8 cellular contexts compared by ENCODE assay signal in genomic region chr1:172532700-172533510, GRCh38. TPM values are rescaled to one million over a fixed set of nuclear protein-coding genes. Genes with fewer than 3 reads are reported as not detected.
DNase-seq lines count a peak whose midpoint lies in the region; ATAC-seq and TF ChIP-seq lines count a peak whose summit lies in the region.

Gene SUCO (plus strand): TSS chr1:172533150. CDS start chr1:172533436, 286 bp downstream.

- H3K36me3 ChIP-seq in left lung = no peaks in the 10 kb centered on the region

- peaks cover 4 to 35% of the 10 kb centered on the region in 2 donors for H3K4me1 ChIP-seq in left lung

- peak; percentile 93 to 100 (median 99) for DNase-seq in C1 segment of cervical spinal cord (lab: John Stamatoyannopoulos, UW)
- peak; percentile 90 for DNase-seq in NCI-H748 treated with DMSO at 0.1 percent for 48 hours (lab: John Stamatoyannopoulos, UW)
- DNase-seq in activated CD4-positive, alpha-beta T cell treated with anti-CD3 and anti-CD28 coated beads, Interleukin-2, amount 50 U/mL, for 24 hours (ENCODE audit: low read depth in 1 of 2, low spot score in 1 of 2) = peak; percentile 99 to 100
- peak; percentile 99 for DNase-seq in dedifferentiated amniotic fluid mesenchymal stem cell (ENCODE audit: extremely low spot score)
- DNase-seq in left lung = peak; percentile 100
- peak; percentile 99 for DNase-seq in stimulated activated CD4-positive, alpha-beta T cell treated with anti-CD3 and anti-CD28 coated beads, Interleukin-2, amount 100 ng/mL, for 48 hours

- TF ChIP-seq CTCF in left lung (IDR thresholded peaks at IDR 0.05) = peak in 1 of 2 donors; percentile 44

- no peaks in the 10 kb centered on the region for H3K9me3 ChIP-seq in left lung

- ATAC-seq in GM19372 (IDR thresholded peaks at IDR 0.05; ENCODE audit: low read depth, unreplicated experiment) (peak; percentile 80), HG03558 (IDR thresholded peaks at IDR 0.05; ENCODE audit: extremely low read depth, unreplicated experiment) (peak; percentile 74), left lung (peak; percentile 95)

- H3K27me3 ChIP-seq in left lung = no peaks in the 10 kb centered on the region

- peak within 1 kb of the TSS; percentile 98 for H3K27ac ChIP-seq in left lung

- intact Hi-C loops in left lung (cut with DNase I) = no loop called here

- peak within 1 kb of the TSS; percentile 67 to 74 for H3K4me3 ChIP-seq in left lung

RNA-seq across cellular contexts. Expression of gene SUCO, which starts in this region (rescaled TPM):
- 10 to 100 TPM; 30.3 to 37.2 TPM for total RNA-seq in left lung

Comparison
In these comparisons a context has a peak if more than half of its experiments do, and no peak if none do; other contexts are left out.
1. Peak in every context shown above with its lines: DNase-seq, ATAC-seq, H3K4me3 ChIP-seq and H3K27ac ChIP-seq.